Comparison of ENCODE assay signal across 8 cellular contexts in genomic region chr2:207770602-207771404, GRCh38. TPM values are rescaled to one million over a fixed set of nuclear protein-coding genes. Genes with fewer than 3 reads are reported as not detected.
A peak's percentile ranks its signal among the peaks of the same experiment; 100 is the strongest.
DNase-seq lines count a peak whose midpoint lies in the region; ATAC-seq and TF ChIP-seq lines count a peak whose summit lies in the region.

No MANE protein-coding gene starts in this region.

- H3K4me3 ChIP-seq in GM06990 (replicated peaks; ENCODE audit: low read depth, low read length) (no peak overlapping the region; the same call in 1 of the 2 replicates), SK-N-MC (peak overlapping the region; percentile 98), fibroblast of lung (replicated peaks in 1 of 4; ENCODE audit: control extremely low read depth in 1 of 4, insufficient read depth in 1 of 4, low read depth in 3 of 4, low read length in 4 of 4) (peak overlapping the region in 3 of 4 experiments; percentile 4 to 78 (median 70)), psoas muscle (peak overlapping the region; percentile 93)

- H4K20me1 ChIP-seq in fibroblast of lung (ENCODE audit: control insufficient read depth, extremely low read depth, insufficient read depth, low read length): no peaks in the 10 kb centered on the region

- H3K9ac ChIP-seq in SK-N-MC (ENCODE audit: insufficient read length): no peak overlapping the region
- H3K9ac ChIP-seq in fibroblast of lung (ENCODE audit: insufficient read depth, low read length): no peak overlapping the region

- peak overlapping the region; percentile 76 for H3K4me2 ChIP-seq in fibroblast of lung (ENCODE audit: extremely low read depth, insufficient read depth, low read length)

- WGBS in psoas muscle, 3 donors: 18 to 22% (median 18%) methylated on average over 50 of the region's 50 CpGs

- H3K9me3 ChIP-seq in SK-N-MC (ENCODE audit: low read depth, low read length) (no peaks in the 10 kb centered on the region), fibroblast of lung (ENCODE audit: control insufficient read depth, insufficient read depth, low read depth, low read length) (no peaks in the 10 kb centered on the region), psoas muscle (no peaks in the 10 kb centered on the region)

- no peaks in the 10 kb centered on the region for H3K4me1 ChIP-seq in fibroblast of lung (ENCODE audit: control insufficient read depth, extremely low read depth, insufficient read depth, low read length)
- H3K4me1 ChIP-seq in psoas muscle: no peaks in the 10 kb centered on the region

- H3K27ac ChIP-seq in SK-N-MC: peak overlapping the region; percentile 90
- H3K27ac ChIP-seq in fibroblast of lung (ENCODE audit: insufficient read depth, low read length): no peak overlapping the region
- peak overlapping the region; percentile 11 for H3K27ac ChIP-seq in psoas muscle

- DNase-seq in GM06990 (ENCODE audit: extremely low read depth, insufficient read length) (peak; percentile 23), SK-N-MC (ENCODE audit: low read depth, low spot score) (no peak), fibroblast of lung (ENCODE audit: low read depth in 2 of 2) (no peak), psoas muscle (peak; percentile 21 to 54), omental fat pad (ENCODE audit: low spot score) (no peak), NCI-H2227 treated with DMSO at 0.1 percent for 48 hours (lab: John Stamatoyannopoulos, UW) (no peak)
- DNase-seq in activated effector memory CD4-positive, alpha-beta T cell treated with anti-CD3 and anti-CD28 coated beads, Interleukin-2, amount 50 U/mL, for 16 hours: no peak

- no peaks in the 10 kb centered on the region for H3K79me2 ChIP-seq in fibroblast of lung (ENCODE audit: control insufficient read depth, insufficient read depth, low read length)

- H2AFZ ChIP-seq in fibroblast of lung (ENCODE audit: low read length): no peak overlapping the region

- no peaks in the 10 kb centered on the region for H3K27me3 ChIP-seq in GM06990 (replicated peaks; ENCODE audit: control insufficient read depth, insufficient read depth, low read length)
- H3K27me3 ChIP-seq in fibroblast of lung (ENCODE audit: control insufficient read depth, insufficient read depth, low read length): no peaks in the 10 kb centered on the region
- H3K27me3 ChIP-seq in psoas muscle (ENCODE audit: insufficient read depth in 3 of 3, low read length in 2 of 3): no peaks in the 10 kb centered on the region

- ATAC-seq in psoas muscle (no peak), omental fat pad (ENCODE audit: low FRiP score) (no peak), HG03135 (IDR thresholded peaks at IDR 0.05; ENCODE audit: unreplicated experiment) (no peak)

- intact Hi-C loops in psoas muscle (cut with DNase I): no loop called here

- H3K36me3 ChIP-seq in GM06990 (ENCODE audit: control insufficient read depth, insufficient read depth, low read length): no peaks in the 10 kb centered on the region
- no peaks in the 10 kb centered on the region; the same call in 1 of the 2 replicates for H3K36me3 ChIP-seq in SK-N-MC (ENCODE audit: insufficient read depth, low read length)
- H3K36me3 ChIP-seq in fibroblast of lung (ENCODE audit: control insufficient read depth, insufficient read depth, low read length): no peaks in the 10 kb centered on the region
- peaks cover 0 to 13% of the 10 kb centered on the region in 2 donors for H3K36me3 ChIP-seq in psoas muscle (ENCODE audit: insufficient read depth in 1 of 2, low read depth in 1 of 2)

- TF ChIP-seq CTCF in GM06990 (IDR thresholded peaks at IDR 0.05; ENCODE audit: insufficient read depth, low read length, poor library complexity, severe bottlenecking): no peak
- no peak for TF ChIP-seq CTCF in fibroblast of lung (conservative IDR thresholded peaks at IDR 0.05 in 1 of 2, IDR thresholded peaks at IDR 0.05 in 1 of 2; ENCODE audit: low read depth in 1 of 2, low read length in 2 of 2)
- no peak for TF ChIP-seq CTCF in psoas muscle (IDR thresholded peaks at IDR 0.05)
- TF ChIP-seq CTCF in omental fat pad (IDR thresholded peaks at IDR 0.05): no peak

RNA-seq across cellular contexts. Expression of gene FZD5, which starts 1.1 kb away (rescaled TPM):
- total RNA-seq in fibroblast of lung (1.0 and 1.3 TPM in 2 replicates), psoas muscle (1 to 10 TPM; 2.5 to 3.5 (median 2.7) TPM), omental fat pad (10 to 100 TPM in 3 of 4 donors, 1 to 10 TPM in 1; 7.1 to 21.7 (median 18.1) TPM)
- polyA plus RNA-seq in fibroblast of lung (0.40 and 0.59 TPM in 2 replicates), psoas muscle (1 to 10 TPM; 1.2 to 1.8 (median 1.5) TPM)
- polyA plus RNA-seq in fibroblast of lung (2012): 0.64 and 0.84 TPM in 2 replicates
- 0.56 and 0.86 TPM in 2 replicates for polyA minus RNA-seq in fibroblast of lung (ENCODE audit: low replicate concordance)

RNA-seq across cellular contexts. Expression of gene CCNYL1, which starts 59.4 kb away (rescaled TPM):
- total RNA-seq in fibroblast of lung (5.4 and 8.8 TPM in 2 replicates), psoas muscle (1 to 10 TPM; 6.8 to 9.7 (median 7.6) TPM), omental fat pad (10 to 100 TPM; 23.2 to 58.4 (median 26.0) TPM)
- polyA plus RNA-seq in fibroblast of lung (18.2 and 18.4 TPM in 2 replicates), psoas muscle (10 to 100 TPM in 1 of 3 donors, 1 to 10 TPM in 2; 6.1 to 15.7 (median 8.5) TPM)
- polyA plus RNA-seq in fibroblast of lung (2012): 14.3 and 15.3 TPM in 2 replicates
- polyA minus RNA-seq in fibroblast of lung (ENCODE audit: low replicate concordance): 3.5 and 4.0 TPM in 2 replicates

Comparison
In these comparisons a context has a peak if more than half of its experiments do, and no peak if none do; other contexts are left out.
1. DNase-seq: peak in GM06990 (single experiment) and psoas muscle (2 of 2); none in SK-N-MC (single experiment), fibroblast of lung (0 of 2), omental fat pad (single experiment), activated effector memory CD4-positive, alpha-beta T cell treated with anti-CD3 and anti-CD28 coated beads, Interleukin-2, amount 50 U/mL, for 16 hours (single experiment) and NCI-H2227 treated with DMSO at 0.1 percent for 48 hours (single experiment).